In genomic region chr3:186783070-186783730, GRCh38 we compare ENCODE assay signal across 8 cellular contexts. TPM values are rescaled to one million over a fixed set of nuclear protein-coding genes. Genes with fewer than 3 reads are reported as not detected.
A peak's percentile ranks its signal among the peaks of the same experiment; 100 is the strongest.
DNase-seq lines count a peak whose midpoint lies in the region; ATAC-seq and TF ChIP-seq lines count a peak whose summit lies in the region.

EIF4A2 (plus strand) TSS chr3:186783577; CDS start chr3:186783611, 34 bp downstream.

- H3K27ac ChIP-seq in BLaER1 treated with 17β-estradiol and CSF1 and Interleukin-3, amounts not matched to agents 10 nM and 100 nM: peak within 1 kb of the TSS; percentile 96 to 100 (median 100)
- peak within 1 kb of the TSS; percentile 97 to 98 for H3K27ac ChIP-seq in left lung

- H3K9ac ChIP-seq in BLaER1 treated with 17β-estradiol and CSF1 and Interleukin-3, amounts not matched to agents 10 nM and 100 nM: peak within 1 kb of the TSS; percentile 94 to 100 (median 99)

- intact Hi-C loops in left lung (cut with DNase I): no loop called here

- ATAC-seq in GM19397 (IDR thresholded peaks at IDR 0.05; ENCODE audit: unreplicated experiment) (peak; percentile 55), HG03571 (IDR thresholded peaks at IDR 0.05; ENCODE audit: unreplicated experiment) (peak; percentile 53), left lung (peak; percentile 93)

- H3K4me1 ChIP-seq in BLaER1 treated with 17β-estradiol and CSF1 and Interleukin-3, amounts not matched to agents 10 nM and 100 nM: peaks cover 32 to 40% (median 35%) of the 10 kb centered on the region in 10 experiments
- peaks cover 20 to 46% of the 10 kb centered on the region in 2 donors for H3K4me1 ChIP-seq in left lung

- H3K27me3 ChIP-seq in BLaER1 treated with 17β-estradiol and CSF1 and Interleukin-3, amounts not matched to agents 10 nM and 100 nM: no peaks in the 10 kb centered on the region
- no peaks in the 10 kb centered on the region for H3K27me3 ChIP-seq in left lung

- H3K36me3 ChIP-seq in BLaER1 treated with 17β-estradiol and CSF1 and Interleukin-3, amounts not matched to agents 10 nM and 100 nM: peaks cover 42 to 45% (median 44%) of the 10 kb centered on the region in 11 experiments
- peaks cover 9 to 42% of the 10 kb centered on the region in 2 donors for H3K36me3 ChIP-seq in left lung

- peaks cover 0 to 9% (median 0%) of the 10 kb centered on the region in 11 experiments; a peak in 4 of 22 replicates for H3K9me3 ChIP-seq in BLaER1 treated with 17β-estradiol and CSF1 and Interleukin-3, amounts not matched to agents 10 nM and 100 nM (replicated peaks in 1 of 11)
- H3K9me3 ChIP-seq in left lung: no peaks in the 10 kb centered on the region

- H3K4me2 ChIP-seq in BLaER1 treated with 17β-estradiol and CSF1 and Interleukin-3, amounts not matched to agents 10 nM and 100 nM: peak within 1 kb of the TSS; percentile 86 to 98 (median 94)

- TF ChIP-seq CTCF in left lung (IDR thresholded peaks at IDR 0.05): no peak

- H3K4me3 ChIP-seq in BLaER1 treated with 17β-estradiol and CSF1 and Interleukin-3, amounts not matched to agents 10 nM and 100 nM: peak within 1 kb of the TSS; percentile 88 to 99 (median 94)
- peak within 1 kb of the TSS; percentile 87 to 91 for H3K4me3 ChIP-seq in left lung

- DNase-seq in NCI-H774 (lab: John Stamatoyannopoulos, UW) (peak; percentile 97), dedifferentiated amniotic fluid mesenchymal stem cell (ENCODE audit: extremely low spot score) (peak; percentile 79), left lung (peak; percentile 90 to 96)
- peak; percentile 88 to 89 for DNase-seq in activated CD4-positive, alpha-beta T cell treated with anti-CD3 and anti-CD28 coated beads, Interleukin-2, amount 50 U/mL, for 4 hours
- peak; percentile 91 to 92 for DNase-seq in stimulated activated CD4-positive, alpha-beta T cell treated with anti-CD3 and anti-CD28 coated beads, Interleukin-2, amount 100 ng/mL, for 24 hours

- H4K20me1 ChIP-seq in BLaER1 treated with 17β-estradiol and CSF1 and Interleukin-3, amounts not matched to agents 10 nM and 100 nM: peaks cover 45 to 48% (median 46%) of the 10 kb centered on the region in 11 experiments

RNA-seq across cellular contexts. Expression of gene EIF4A2, which starts in this region (rescaled TPM):
- 100 to 1,000 TPM; 344 to 435 TPM for total RNA-seq in left lung

Comparison
In these comparisons a context has a peak if more than half of its experiments do, and no peak if none do; other contexts are left out.
1. Peak in every context shown above with its lines: DNase-seq, ATAC-seq, H3K4me3 ChIP-seq and H3K27ac ChIP-seq.